Comparison of ENCODE assay signal across 2 cellular contexts in the genomic region with DNA sequence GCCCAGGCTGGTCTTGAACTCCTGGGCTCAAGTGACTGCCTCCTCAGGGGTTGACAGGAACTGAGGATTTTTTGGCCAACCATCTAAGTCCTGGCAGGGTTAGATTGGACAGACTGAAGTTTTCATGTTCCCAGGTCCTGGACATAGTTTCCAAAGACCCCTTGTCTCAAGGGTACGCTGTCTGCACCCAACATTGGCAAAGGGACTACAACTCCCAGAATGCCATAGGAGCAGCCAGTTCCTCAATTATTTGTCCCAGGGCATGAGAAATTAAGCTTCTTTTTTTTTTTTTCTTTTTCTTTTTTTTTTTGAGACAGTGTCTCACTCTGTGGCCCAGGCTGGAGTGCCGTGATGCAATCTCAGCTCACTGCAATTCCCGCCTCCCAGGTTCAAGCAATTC.
TF ChIP-seq lines count a peak whose summit lies in the region.

No MANE protein-coding gene starts in this region.

TF ChIP-seq in HEK293, 187 proteins besides CTCF, POLR2A, EP300 and RAD21:
- TF ChIP-seq, protein P1, sequence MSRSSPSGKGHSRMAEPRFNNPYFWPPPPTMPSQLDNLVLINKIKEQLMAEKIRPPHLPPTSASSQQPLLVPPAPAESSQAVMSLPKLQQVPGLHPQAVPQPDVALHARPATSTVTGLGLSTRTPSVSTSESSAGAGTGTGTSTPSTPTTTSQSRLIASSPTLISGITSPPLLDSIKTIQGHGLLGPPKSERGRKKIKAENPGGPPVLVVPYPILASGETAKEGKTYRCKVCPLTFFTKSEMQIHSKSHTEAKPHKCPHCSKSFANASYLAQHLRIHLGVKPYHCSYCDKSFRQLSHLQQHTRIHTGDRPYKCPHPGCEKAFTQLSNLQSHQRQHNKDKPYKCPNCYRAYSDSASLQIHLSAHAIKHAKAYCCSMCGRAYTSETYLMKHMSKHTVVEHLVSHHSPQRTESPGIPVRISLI (tag by site-specific recombination; IDR thresholded peaks at IDR 0.05): 0 out of 2 replicates have a peak, but pooled peaks have one; percentile 19
- no peak for TF ChIP-seq ZNF302 (tag by site-specific recombination; IDR thresholded peaks at IDR 0.05; ENCODE audit: low read depth)
TF ChIP-seq in HEK293: peak in this region for 1.

TF ChIP-seq in K562, 482 proteins besides CTCF, POLR2A, EP300 and RAD21 (continues in another document):
- TF ChIP-seq, protein P2, sequence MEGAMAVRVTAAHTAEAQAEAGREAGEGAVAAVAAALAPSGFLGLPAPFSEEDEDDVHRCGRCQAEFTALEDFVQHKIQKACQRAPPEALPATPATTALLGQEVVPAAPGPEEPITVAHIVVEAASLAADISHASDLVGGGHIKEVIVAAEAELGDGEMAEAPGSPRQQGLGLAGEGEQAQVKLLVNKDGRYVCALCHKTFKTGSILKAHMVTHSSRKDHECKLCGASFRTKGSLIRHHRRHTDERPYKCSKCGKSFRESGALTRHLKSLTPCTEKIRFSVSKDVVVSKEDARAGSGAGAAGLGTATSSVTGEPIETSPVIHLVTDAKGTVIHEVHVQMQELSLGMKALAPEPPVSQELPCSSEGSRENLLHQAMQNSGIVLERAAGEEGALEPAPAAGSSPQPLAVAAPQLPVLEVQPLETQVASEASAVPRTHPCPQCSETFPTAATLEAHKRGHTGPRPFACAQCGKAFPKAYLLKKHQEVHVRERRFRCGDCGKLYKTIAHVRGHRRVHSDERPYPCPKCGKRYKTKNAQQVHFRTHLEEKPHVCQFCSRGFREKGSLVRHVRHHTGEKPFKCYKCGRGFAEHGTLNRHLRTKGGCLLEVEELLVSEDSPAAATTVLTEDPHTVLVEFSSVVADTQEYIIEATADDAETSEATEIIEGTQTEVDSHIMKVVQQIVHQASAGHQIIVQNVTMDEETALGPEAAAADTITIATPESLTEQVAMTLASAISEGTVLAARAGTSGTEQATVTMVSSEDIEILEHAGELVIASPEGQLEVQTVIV (CRISPR knock-in tag; IDR thresholded peaks at IDR 0.05; ENCODE audit: borderline replicate concordance): no peak
- TF ChIP-seq KLF10 (CRISPR knock-in tag; IDR thresholded peaks at IDR 0.05): no peak
- no peak for TF ChIP-seq FUS (optimal IDR thresholded peaks at IDR 0.05; ENCODE audit: low read depth, low read length)
- TF ChIP-seq MEF2D (tag; conservative IDR thresholded peaks at IDR 0.05; ENCODE audit: low read depth): no peak
- no peak for TF ChIP-seq ZKSCAN8 (CRISPR knock-in tag; IDR thresholded peaks at IDR 0.05)
- TF ChIP-seq, protein P3, sequence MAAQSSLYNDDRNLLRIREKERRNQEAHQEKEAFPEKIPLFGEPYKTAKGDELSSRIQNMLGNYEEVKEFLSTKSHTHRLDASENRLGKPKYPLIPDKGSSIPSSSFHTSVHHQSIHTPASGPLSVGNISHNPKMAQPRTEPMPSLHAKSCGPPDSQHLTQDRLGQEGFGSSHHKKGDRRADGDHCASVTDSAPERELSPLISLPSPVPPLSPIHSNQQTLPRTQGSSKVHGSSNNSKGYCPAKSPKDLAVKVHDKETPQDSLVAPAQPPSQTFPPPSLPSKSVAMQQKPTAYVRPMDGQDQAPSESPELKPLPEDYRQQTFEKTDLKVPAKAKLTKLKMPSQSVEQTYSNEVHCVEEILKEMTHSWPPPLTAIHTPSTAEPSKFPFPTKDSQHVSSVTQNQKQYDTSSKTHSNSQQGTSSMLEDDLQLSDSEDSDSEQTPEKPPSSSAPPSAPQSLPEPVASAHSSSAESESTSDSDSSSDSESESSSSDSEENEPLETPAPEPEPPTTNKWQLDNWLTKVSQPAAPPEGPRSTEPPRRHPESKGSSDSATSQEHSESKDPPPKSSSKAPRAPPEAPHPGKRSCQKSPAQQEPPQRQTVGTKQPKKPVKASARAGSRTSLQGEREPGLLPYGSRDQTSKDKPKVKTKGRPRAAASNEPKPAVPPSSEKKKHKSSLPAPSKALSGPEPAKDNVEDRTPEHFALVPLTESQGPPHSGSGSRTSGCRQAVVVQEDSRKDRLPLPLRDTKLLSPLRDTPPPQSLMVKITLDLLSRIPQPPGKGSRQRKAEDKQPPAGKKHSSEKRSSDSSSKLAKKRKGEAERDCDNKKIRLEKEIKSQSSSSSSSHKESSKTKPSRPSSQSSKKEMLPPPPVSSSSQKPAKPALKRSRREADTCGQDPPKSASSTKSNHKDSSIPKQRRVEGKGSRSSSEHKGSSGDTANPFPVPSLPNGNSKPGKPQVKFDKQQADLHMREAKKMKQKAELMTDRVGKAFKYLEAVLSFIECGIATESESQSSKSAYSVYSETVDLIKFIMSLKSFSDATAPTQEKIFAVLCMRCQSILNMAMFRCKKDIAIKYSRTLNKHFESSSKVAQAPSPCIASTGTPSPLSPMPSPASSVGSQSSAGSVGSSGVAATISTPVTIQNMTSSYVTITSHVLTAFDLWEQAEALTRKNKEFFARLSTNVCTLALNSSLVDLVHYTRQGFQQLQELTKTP (IDR thresholded peaks at IDR 0.05; ENCODE audit: low read depth in 1 of 2, partially characterized antibody in 2 of 2): peak in 1 of 2 experiments; percentile 38
- no peak for TF ChIP-seq ZNF239 (CRISPR knock-in tag; IDR thresholded peaks at IDR 0.05)
- TF ChIP-seq POLR3A (IDR thresholded peaks at IDR 0.05; ENCODE audit: borderline replicate concordance, extremely low read depth, insufficient read depth, insufficient read length): no peak
- no peak for TF ChIP-seq BRD4 (IDR thresholded peaks at IDR 0.05)
- no peak for TF ChIP-seq NR2C1 (IDR thresholded peaks at IDR 0.05)
- TF ChIP-seq NR2C1 (tag; IDR thresholded peaks at IDR 0.05): no peak
- no peak for TF ChIP-seq SMAD1 (IDR thresholded peaks at IDR 0.05; ENCODE audit: low read depth, low read length, partially characterized antibody)
- TF ChIP-seq BDP1 (IDR thresholded peaks at IDR 0.05; ENCODE audit: insufficient read depth, insufficient read length): no peak
- TF ChIP-seq, protein P4, sequence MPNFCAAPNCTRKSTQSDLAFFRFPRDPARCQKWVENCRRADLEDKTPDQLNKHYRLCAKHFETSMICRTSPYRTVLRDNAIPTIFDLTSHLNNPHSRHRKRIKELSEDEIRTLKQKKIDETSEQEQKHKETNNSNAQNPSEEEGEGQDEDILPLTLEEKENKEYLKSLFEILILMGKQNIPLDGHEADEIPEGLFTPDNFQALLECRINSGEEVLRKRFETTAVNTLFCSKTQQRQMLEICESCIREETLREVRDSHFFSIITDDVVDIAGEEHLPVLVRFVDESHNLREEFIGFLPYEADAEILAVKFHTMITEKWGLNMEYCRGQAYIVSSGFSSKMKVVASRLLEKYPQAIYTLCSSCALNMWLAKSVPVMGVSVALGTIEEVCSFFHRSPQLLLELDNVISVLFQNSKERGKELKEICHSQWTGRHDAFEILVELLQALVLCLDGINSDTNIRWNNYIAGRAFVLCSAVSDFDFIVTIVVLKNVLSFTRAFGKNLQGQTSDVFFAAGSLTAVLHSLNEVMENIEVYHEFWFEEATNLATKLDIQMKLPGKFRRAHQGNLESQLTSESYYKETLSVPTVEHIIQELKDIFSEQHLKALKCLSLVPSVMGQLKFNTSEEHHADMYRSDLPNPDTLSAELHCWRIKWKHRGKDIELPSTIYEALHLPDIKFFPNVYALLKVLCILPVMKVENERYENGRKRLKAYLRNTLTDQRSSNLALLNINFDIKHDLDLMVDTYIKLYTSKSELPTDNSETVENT (CRISPR knock-in tag; IDR thresholded peaks at IDR 0.05): no peak
- TF ChIP-seq ZNF77 (CRISPR knock-in tag; IDR thresholded peaks at IDR 0.05): no peak
- peak; percentile 70 for TF ChIP-seq ZNF143 (CRISPR knock-in tag; IDR thresholded peaks at IDR 0.05)
- TF ChIP-seq ZNF146 (CRISPR knock-in tag; IDR thresholded peaks at IDR 0.05; ENCODE audit: unreplicated experiment): no peak
- TF ChIP-seq NCOA1 (IDR thresholded peaks at IDR 0.05; ENCODE audit: low read depth): no peak
- no peak for TF ChIP-seq ZNF263 (CRISPR knock-in tag; IDR thresholded peaks at IDR 0.05; ENCODE audit: borderline replicate concordance)
- no peak for TF ChIP-seq POLR2AphosphoS2 (IDR thresholded peaks at IDR 0.05; ENCODE audit: low read length)
- no peak for TF ChIP-seq POLR3G (IDR thresholded peaks at IDR 0.05; ENCODE audit: extremely low read depth, insufficient read length, insufficient replicate concordance)
- TF ChIP-seq HDAC8 (tag; IDR thresholded peaks at IDR 0.05): no peak
- no peak for TF ChIP-seq ETV6 (IDR thresholded peaks at IDR 0.05; ENCODE audit: borderline replicate concordance in 1 of 2, low read depth in 2 of 2, low read length in 1 of 2)
- no peak for TF ChIP-seq ETV6 (CRISPR knock-in tag; IDR thresholded peaks at IDR 0.05; ENCODE audit: borderline replicate concordance)
- no peak for TF ChIP-seq KLF6 (CRISPR knock-in tag; IDR thresholded peaks at IDR 0.05; ENCODE audit: borderline replicate concordance)
- TF ChIP-seq HCFC1 (IDR thresholded peaks at IDR 0.05; ENCODE audit: low read depth, low read length): peak; percentile 60
- TF ChIP-seq, protein P5, sequence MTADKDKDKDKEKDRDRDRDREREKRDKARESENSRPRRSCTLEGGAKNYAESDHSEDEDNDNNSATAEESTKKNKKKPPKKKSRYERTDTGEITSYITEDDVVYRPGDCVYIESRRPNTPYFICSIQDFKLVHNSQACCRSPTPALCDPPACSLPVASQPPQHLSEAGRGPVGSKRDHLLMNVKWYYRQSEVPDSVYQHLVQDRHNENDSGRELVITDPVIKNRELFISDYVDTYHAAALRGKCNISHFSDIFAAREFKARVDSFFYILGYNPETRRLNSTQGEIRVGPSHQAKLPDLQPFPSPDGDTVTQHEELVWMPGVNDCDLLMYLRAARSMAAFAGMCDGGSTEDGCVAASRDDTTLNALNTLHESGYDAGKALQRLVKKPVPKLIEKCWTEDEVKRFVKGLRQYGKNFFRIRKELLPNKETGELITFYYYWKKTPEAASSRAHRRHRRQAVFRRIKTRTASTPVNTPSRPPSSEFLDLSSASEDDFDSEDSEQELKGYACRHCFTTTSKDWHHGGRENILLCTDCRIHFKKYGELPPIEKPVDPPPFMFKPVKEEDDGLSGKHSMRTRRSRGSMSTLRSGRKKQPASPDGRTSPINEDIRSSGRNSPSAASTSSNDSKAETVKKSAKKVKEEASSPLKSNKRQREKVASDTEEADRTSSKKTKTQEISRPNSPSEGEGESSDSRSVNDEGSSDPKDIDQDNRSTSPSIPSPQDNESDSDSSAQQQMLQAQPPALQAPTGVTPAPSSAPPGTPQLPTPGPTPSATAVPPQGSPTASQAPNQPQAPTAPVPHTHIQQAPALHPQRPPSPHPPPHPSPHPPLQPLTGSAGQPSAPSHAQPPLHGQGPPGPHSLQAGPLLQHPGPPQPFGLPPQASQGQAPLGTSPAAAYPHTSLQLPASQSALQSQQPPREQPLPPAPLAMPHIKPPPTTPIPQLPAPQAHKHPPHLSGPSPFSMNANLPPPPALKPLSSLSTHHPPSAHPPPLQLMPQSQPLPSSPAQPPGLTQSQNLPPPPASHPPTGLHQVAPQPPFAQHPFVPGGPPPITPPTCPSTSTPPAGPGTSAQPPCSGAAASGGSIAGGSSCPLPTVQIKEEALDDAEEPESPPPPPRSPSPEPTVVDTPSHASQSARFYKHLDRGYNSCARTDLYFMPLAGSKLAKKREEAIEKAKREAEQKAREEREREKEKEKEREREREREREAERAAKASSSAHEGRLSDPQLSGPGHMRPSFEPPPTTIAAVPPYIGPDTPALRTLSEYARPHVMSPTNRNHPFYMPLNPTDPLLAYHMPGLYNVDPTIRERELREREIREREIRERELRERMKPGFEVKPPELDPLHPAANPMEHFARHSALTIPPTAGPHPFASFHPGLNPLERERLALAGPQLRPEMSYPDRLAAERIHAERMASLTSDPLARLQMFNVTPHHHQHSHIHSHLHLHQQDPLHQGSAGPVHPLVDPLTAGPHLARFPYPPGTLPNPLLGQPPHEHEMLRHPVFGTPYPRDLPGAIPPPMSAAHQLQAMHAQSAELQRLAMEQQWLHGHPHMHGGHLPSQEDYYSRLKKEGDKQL (CRISPR knock-in tag; IDR thresholded peaks at IDR 0.05; ENCODE audit: borderline replicate concordance): no peak
- TF ChIP-seq, protein P6, sequence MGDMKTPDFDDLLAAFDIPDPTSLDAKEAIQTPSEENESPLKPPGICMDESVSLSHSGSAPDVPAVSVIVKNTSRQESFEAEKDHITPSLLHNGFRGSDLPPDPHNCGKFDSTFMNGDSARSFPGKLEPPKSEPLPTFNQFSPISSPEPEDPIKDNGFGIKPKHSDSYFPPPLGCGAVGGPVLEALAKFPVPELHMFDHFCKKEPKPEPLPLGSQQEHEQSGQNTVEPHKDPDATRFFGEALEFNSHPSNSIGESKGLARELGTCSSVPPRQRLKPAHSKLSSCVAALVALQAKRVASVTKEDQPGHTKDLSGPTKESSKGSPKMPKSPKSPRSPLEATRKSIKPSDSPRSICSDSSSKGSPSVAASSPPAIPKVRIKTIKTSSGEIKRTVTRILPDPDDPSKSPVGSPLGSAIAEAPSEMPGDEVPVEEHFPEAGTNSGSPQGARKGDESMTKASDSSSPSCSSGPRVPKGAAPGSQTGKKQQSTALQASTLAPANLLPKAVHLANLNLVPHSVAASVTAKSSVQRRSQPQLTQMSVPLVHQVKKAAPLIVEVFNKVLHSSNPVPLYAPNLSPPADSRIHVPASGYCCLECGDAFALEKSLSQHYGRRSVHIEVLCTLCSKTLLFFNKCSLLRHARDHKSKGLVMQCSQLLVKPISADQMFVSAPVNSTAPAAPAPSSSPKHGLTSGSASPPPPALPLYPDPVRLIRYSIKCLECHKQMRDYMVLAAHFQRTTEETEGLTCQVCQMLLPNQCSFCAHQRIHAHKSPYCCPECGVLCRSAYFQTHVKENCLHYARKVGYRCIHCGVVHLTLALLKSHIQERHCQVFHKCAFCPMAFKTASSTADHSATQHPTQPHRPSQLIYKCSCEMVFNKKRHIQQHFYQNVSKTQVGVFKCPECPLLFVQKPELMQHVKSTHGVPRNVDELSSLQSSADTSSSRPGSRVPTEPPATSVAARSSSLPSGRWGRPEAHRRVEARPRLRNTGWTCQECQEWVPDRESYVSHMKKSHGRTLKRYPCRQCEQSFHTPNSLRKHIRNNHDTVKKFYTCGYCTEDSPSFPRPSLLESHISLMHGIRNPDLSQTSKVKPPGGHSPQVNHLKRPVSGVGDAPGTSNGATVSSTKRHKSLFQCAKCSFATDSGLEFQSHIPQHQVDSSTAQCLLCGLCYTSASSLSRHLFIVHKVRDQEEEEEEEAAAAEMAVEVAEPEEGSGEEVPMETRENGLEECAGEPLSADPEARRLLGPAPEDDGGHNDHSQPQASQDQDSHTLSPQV (IDR thresholded peaks at IDR 0.05): no peak
- TF ChIP-seq SPI1 (IDR thresholded peaks at IDR 0.05; ENCODE audit: borderline replicate concordance, low read depth, low read length): peak; percentile 84
- TF ChIP-seq SMARCA5 (IDR thresholded peaks at IDR 0.05): no peak
- TF ChIP-seq RBM17 (IDR thresholded peaks at IDR 0.05; ENCODE audit: borderline replicate concordance, low read depth, low read length): no peak
- no peak for TF ChIP-seq NELFE (IDR thresholded peaks at IDR 0.05; ENCODE audit: insufficient read depth, insufficient read length)
- TF ChIP-seq ARID2 (IDR thresholded peaks at IDR 0.05): no peak
- peak in 1 of 2 experiments; percentile 38; a peak in 1 of 4 replicates for TF ChIP-seq SIX5 (IDR thresholded peaks at IDR 0.05; ENCODE audit: borderline replicate concordance in 1 of 2, insufficient read depth in 1 of 2, low read depth in 1 of 2, low read length in 2 of 2)
- no peak for TF ChIP-seq POLR2G (IDR thresholded peaks at IDR 0.05; ENCODE audit: low read depth, low read length)
- TF ChIP-seq, protein P7, sequence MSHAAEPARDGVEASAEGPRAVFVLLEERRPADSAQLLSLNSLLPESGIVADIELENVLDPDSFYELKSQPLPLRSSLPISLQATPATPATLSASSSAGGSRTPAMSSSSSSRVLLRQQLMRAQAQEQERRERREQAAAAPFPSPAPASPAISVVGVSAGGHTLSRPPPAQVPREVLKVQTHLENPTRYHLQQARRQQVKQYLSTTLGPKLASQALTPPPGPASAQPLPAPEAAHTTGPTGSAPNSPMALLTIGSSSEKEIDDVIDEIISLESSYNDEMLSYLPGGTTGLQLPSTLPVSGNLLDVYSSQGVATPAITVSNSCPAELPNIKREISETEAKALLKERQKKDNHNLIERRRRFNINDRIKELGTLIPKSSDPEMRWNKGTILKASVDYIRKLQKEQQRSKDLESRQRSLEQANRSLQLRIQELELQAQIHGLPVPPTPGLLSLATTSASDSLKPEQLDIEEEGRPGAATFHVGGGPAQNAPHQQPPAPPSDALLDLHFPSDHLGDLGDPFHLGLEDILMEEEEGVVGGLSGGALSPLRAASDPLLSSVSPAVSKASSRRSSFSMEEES (CRISPR knock-in tag; IDR thresholded peaks at IDR 0.05): no peak
